Comparison of ENCODE assay signal across 9 cellular contexts in the genomic region with DNA sequence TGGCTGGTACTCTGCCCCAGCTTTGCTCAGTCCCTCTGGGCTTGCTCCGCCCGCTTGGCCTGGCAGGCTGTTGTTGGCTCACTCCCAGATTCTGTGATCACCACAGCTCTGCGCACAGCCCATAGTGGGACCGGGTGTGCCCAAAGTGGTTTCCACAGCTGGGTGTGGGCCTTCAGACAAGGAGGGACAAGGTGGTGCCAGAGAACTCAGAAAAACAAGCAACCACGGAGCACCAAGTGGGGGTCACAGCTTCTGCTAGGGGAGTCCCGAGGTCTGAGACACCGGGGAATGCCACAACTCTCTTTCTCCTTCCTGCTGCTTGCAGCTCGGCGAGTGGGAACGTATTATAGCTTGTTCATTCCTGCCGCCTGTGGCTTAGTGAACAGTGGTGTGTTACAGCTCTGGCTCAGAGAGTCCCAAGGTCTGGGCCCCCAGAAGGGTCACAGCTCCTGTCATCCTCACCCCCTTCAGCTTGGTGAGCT. TPM values are rescaled to one million over a fixed set of nuclear protein-coding genes. Genes with fewer than 3 reads are reported as not detected.
A peak's percentile ranks its signal among the peaks of the same experiment; 100 is the strongest.
DNase-seq lines count a peak whose midpoint lies in the region; ATAC-seq and TF ChIP-seq lines count a peak whose summit lies in the region.
"Had no signal": no experiment of that assay in that cellular context is flagged by ENCODE, and none has a peak within 500 bp of the region (broad histone marks: within the 10 kb centered on the region; RNA-seq: fewer than 3 reads in every experiment).

No MANE protein-coding gene starts in this region.

- ATAC-seq in HG02981 (IDR thresholded peaks at IDR 0.05; ENCODE audit: unreplicated experiment) (peak; percentile 22), natural killer cell (peak; percentile 65 to 78 (median 77))

- no peaks in the 10 kb centered on the region for H4K20me1 ChIP-seq in MM.1S (ENCODE audit: insufficient read depth, low read length)

- peaks cover 27 to 30% of the 10 kb centered on the region in 2 donors for H3K4me1 Mint-ChIP-seq in natural killer cell

- no peak overlapping the region for H3K9ac ChIP-seq in MM.1S (ENCODE audit: low read length)

- H3K9me2 ChIP-seq in MM.1S (replicated peaks; ENCODE audit: insufficient read depth, low read length), result no peaks in the 10 kb centered on the region

- intact Hi-C loops in natural killer cell (cut with micrococcal nuclease), result no loop called here

- H3K9me3 ChIP-seq in MM.1S (replicated peaks; ENCODE audit: insufficient read depth, low read length), result no peaks in the 10 kb centered on the region

- H3K27me3 ChIP-seq in MM.1S (replicated peaks; ENCODE audit: insufficient read depth, low read length), result no peaks in the 10 kb centered on the region

- POLR2A ChIA-PET in GM10248 (lab: Yijun Ruan, JAX), result interaction anchor here (0.6 to 0.8 kb wide), 2 partner anchors 8 to 9 kb away, joined by 3 read pairs; no protein-coding TSS in a partner anchor

- no peaks in the 10 kb centered on the region for H3K36me3 Mint-ChIP-seq in natural killer cell

- peak overlapping the region; percentile 22 for H3K4me3 Mint-ChIP-seq in natural killer cell

- H3K27ac ChIP-seq in coronary artery, result peak overlapping the region in 1 of 2 donors; percentile 63
- no peak overlapping the region for H3K27ac ChIP-seq in MM.1S (ENCODE audit: low read length)
- H3K27ac ChIP-seq: VCaP had no signal

- H3K9me3 Mint-ChIP-seq in natural killer cell, result no peaks in the 10 kb centered on the region

- H3F3A ChIP-seq in MM.1S (ENCODE audit: insufficient read depth, low read length), result no peaks in the 10 kb centered on the region

- no peaks in the 10 kb centered on the region for H3K36me3 ChIP-seq in MM.1S (replicated peaks; ENCODE audit: insufficient read depth, low read length)

- no peaks in the 10 kb centered on the region for H3K27me3 Mint-ChIP-seq in natural killer cell (ENCODE audit: low read depth in 2 of 2)

- H3K4me3 ChIP-seq in GM12864 (ENCODE audit: low read depth, low read length) (peak overlapping the region; percentile 51), coronary artery (no peak overlapping the region), MM.1S (ENCODE audit: low read length) (no peak overlapping the region)

- peak overlapping the region; percentile 67 to 74 for H3K27ac Mint-ChIP-seq in natural killer cell

- no peak overlapping the region for H3K4me2 ChIP-seq in MM.1S (ENCODE audit: low read depth, low read length)

- peak; percentile 54 for DNase-seq in GM12864 (ENCODE audit: low read depth)
- peak; percentile 78 for DNase-seq in coronary artery (ENCODE audit: low spot score)
- DNase-seq in natural killer cell, result peak; percentile 21
- DNase-seq in Kasumi-1 (lab: John Stamatoyannopoulos, UW), result no peak
- DNase-seq in cortex of kidney (lab: John Stamatoyannopoulos, UW), result no peak
- DNase-seq in MM.1S, result no peak
- no peak for DNase-seq in GM10248 (ENCODE audit: extremely low spot score)

- no peaks in the 10 kb centered on the region for H3K79me2 ChIP-seq in MM.1S (ENCODE audit: low read length)

- TF ChIP-seq CTCF in GM12864 (IDR thresholded peaks at IDR 0.05; ENCODE audit: low read depth, low read length, missing control alignments) (no peak), coronary artery (IDR thresholded peaks at IDR 0.05) (no peak), natural killer cell (IDR thresholded peaks at IDR 0.05) (no peak), MM.1S (IDR thresholded peaks at IDR 0.05; ENCODE audit: low read length) (no peak), GM10248 (IDR thresholded peaks at IDR 0.05; ENCODE audit: control extremely low read depth, extremely low read depth, low read depth, missing control alignments) (no peak)

- CTCF ChIA-PET in GM10248 (lab: Yijun Ruan, JAX), result interaction anchor here (0.7 to 3.5 kb wide), 6 partner anchors 8 to 78 kb away, joined by 3 to 11 read pairs (median 4); partner anchors contain the start of gene KYNU

- no peak overlapping the region for H2AFZ ChIP-seq in MM.1S (ENCODE audit: low read length)

- H3K4me1 ChIP-seq in MM.1S (ENCODE audit: low read length), result 0 out of 2 replicates have a peak, but pooled peaks cover 4% of the 10 kb centered on the region

RNA-seq across cellular contexts. Expression of gene KYNU, which starts 9.1 kb away (rescaled TPM):
- 1 to 10 TPM in 2 of 3 donors, under 1 TPM in 1; 0.82 to 3.6 (median 3.3) TPM for total RNA-seq in natural killer cell

Comparison
In these comparisons a context has a peak if more than half of its experiments do, and no peak if none do; other contexts are left out.
1. DNase-seq: peak in GM12864 (single experiment), coronary artery (single experiment) and natural killer cell (single experiment); none in Kasumi-1 (0 of 2), cortex of kidney (single experiment), MM.1S (single experiment) and GM10248 (single experiment).